16 cellular contexts compared by ENCODE assay signal in genomic region chr10:62186999-62187695, GRCh38.
DNase-seq lines count a peak whose midpoint lies in the region; ATAC-seq and TF ChIP-seq lines count a peak whose summit lies in the region.
"Had no signal": no experiment of that assay in that cellular context is flagged by ENCODE, and none has a peak within 500 bp of the region (broad histone marks: within the 10 kb centered on the region; RNA-seq: fewer than 3 reads in every experiment).

No MANE protein-coding gene starts in this region.

- no peak overlapping the region for H3K4me3 ChIP-seq in left lung
- H3K4me3 ChIP-seq: colonic mucosa, SJCRH30 had no signal

- no peak for ATAC-seq in activated CD8-positive, alpha-beta memory T cell treated with anti-CD3 and anti-CD28 coated beads, Interleukin-2, amount 10 ng/mL, durations not matched to agents 7 days and 5 days
- ATAC-seq in left lung (peak; percentile 56), HG03025 (IDR thresholded peaks at IDR 0.05; ENCODE audit: low FRiP score, unreplicated experiment) (no peak)

- H3K9me3 ChIP-seq in left lung: no peaks in the 10 kb centered on the region
- H3K9me3 ChIP-seq: colonic mucosa, SJCRH30 had no signal

- peaks cover 28% of the 10 kb centered on the region for H3K36me3 Mint-ChIP-seq in activated CD8-positive, alpha-beta memory T cell treated with anti-CD3 and anti-CD28 coated beads, Interleukin-2, amount 10 ng/mL, durations not matched to agents 7 days and 5 days

- intact Hi-C loops in left lung (cut with DNase I): no loop called here

- H3K4me3 Mint-ChIP-seq in activated CD8-positive, alpha-beta memory T cell treated with anti-CD3 and anti-CD28 coated beads, Interleukin-2, amount 10 ng/mL, durations not matched to agents 7 days and 5 days: no peak overlapping the region

- H3K4me1 ChIP-seq in left lung: no peaks in the 10 kb centered on the region
- H3K4me1 ChIP-seq: colonic mucosa, SJCRH30 had no signal

- CTCF ChIA-PET in activated CD8-positive, alpha-beta memory T cell treated with anti-CD3 and anti-CD28 coated beads, Interleukin-2, amount 10 ng/mL, durations not matched to agents 7 days and 5 days (lab: Charles Lee): interaction anchor here (2.7 to 6.8 kb wide), 2 partner anchors 11 to 57 kb away, joined by 11 to 39 read pairs; no protein-coding TSS in a partner anchor

- TF ChIP-seq CTCF in left lung (IDR thresholded peaks at IDR 0.05): no peak

- no peaks in the 10 kb centered on the region for H3K36me3 ChIP-seq in left lung
- H3K36me3 ChIP-seq: colonic mucosa, SJCRH30 had no signal

- DNase-seq in activated CD8-positive, alpha-beta memory T cell treated with anti-CD3 and anti-CD28 coated beads, Interleukin-2, amount 10 ng/mL, durations not matched to agents 7 days and 5 days: no peak
- DNase-seq in activated CD8-positive, alpha-beta memory T cell treated with anti-CD3 and anti-CD28 coated beads, Interleukin-2, amount 50 U/mL, for 48 hours: no peak
- DNase-seq in M059J (ENCODE audit: low read depth) (peak; percentile 31), amniotic epithelial cell (ENCODE audit: low read depth) (peak; percentile 61), left lung (no peak), cortex of kidney (lab: John Stamatoyannopoulos, UW) (no peak), NCI-H2107 treated with DMSO at 0.1 percent for 48 hours (lab: John Stamatoyannopoulos, UW; ENCODE audit: unreplicated experiment) (no peak)
- DNase-seq: ACHN, colonic mucosa, GF-D8, MM.1S, NCI-H187 treated with DMSO at 0.1 percent for 48 hours, posterior cingulate gyrus, SJCRH30, small intestine had no signal

- no peaks in the 10 kb centered on the region for H3K9me3 Mint-ChIP-seq in activated CD8-positive, alpha-beta memory T cell treated with anti-CD3 and anti-CD28 coated beads, Interleukin-2, amount 10 ng/mL, durations not matched to agents 7 days and 5 days (ENCODE audit: low read depth)

- no peaks in the 10 kb centered on the region for H3K27me3 Mint-ChIP-seq in activated CD8-positive, alpha-beta memory T cell treated with anti-CD3 and anti-CD28 coated beads, Interleukin-2, amount 10 ng/mL, durations not matched to agents 7 days and 5 days

- H3K27me3 ChIP-seq in left lung: no peaks in the 10 kb centered on the region
- H3K27me3 ChIP-seq: colonic mucosa, SJCRH30 had no signal

- H3K27ac ChIP-seq in left lung: peak overlapping the region in 1 of 2 donors; percentile 36
- H3K27ac ChIP-seq: colonic mucosa, SJCRH30 had no signal

- peak overlapping the region; percentile 92 for H3K27ac Mint-ChIP-seq in activated CD8-positive, alpha-beta memory T cell treated with anti-CD3 and anti-CD28 coated beads, Interleukin-2, amount 10 ng/mL, durations not matched to agents 7 days and 5 days

- peaks cover 63% of the 10 kb centered on the region for H3K4me1 Mint-ChIP-seq in activated CD8-positive, alpha-beta memory T cell treated with anti-CD3 and anti-CD28 coated beads, Interleukin-2, amount 10 ng/mL, durations not matched to agents 7 days and 5 days

Comparison
In these comparisons a context has a peak if more than half of its experiments do, and no peak if none do; other contexts are left out.
1. DNase-seq: peak in M059J (single experiment) and amniotic epithelial cell (single experiment); none in activated CD8-positive, alpha-beta memory T cell treated with anti-CD3 and anti-CD28 coated beads, Interleukin-2, amount 10 ng/mL, durations not matched to agents 7 days and 5 days (single experiment), activated CD8-positive, alpha-beta memory T cell treated with anti-CD3 and anti-CD28 coated beads, Interleukin-2, amount 50 U/mL, for 48 hours (single experiment), left lung (0 of 2), cortex of kidney (single experiment) and NCI-H2107 treated with DMSO at 0.1 percent for 48 hours (single experiment).